ENCODE assay signal across 1 cellular context in the genomic region with DNA sequence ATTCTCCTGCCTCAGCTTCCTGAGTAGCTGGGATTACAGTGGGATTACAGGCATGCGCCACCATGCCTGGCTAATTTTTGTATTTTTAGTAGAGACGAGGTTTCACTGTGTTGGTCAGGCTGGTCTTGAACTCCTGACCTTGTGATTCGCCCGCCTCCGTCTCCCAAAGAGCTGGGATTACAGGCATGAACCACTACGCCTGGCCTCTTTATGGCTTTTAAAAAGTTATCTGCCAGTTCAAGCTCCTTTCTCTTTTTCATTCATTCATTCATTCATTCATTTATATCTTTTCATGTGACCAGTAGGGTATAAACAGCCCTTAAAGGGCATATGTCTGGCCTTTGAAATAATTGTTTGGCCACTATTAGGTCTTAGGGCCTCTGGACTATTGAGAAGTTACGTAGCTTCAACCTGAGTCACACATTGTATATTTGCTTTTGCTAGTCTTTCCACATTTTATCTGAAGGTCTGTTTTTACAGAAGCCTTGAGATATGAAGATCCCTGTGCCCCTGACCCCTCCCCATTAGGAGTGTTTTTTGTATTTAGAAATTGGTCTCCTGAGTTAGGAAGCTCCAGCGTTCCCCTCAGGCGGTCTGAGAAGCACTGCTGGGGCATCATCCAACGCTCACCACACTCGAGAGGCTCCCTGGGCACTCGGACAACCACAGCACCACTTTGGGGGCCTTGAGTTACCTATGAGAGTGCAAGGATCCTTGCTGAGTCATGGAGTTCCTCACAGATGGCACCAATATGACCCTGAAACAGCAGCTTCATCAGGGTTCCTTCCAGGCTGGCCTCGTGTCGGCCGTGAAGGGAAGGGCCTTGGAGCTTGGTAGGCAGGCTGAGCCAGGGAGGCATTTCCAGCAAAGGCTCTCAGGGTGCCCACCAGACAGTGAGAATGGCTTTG.
TF ChIP-seq lines count a peak whose summit lies in the region.

No MANE protein-coding gene starts in this region.

TF ChIP-seq in HepG2, 621 proteins besides CTCF, POLR2A, EP300 and RAD21 (continued from another document and continues in another):
- TF ChIP-seq, protein P1, sequence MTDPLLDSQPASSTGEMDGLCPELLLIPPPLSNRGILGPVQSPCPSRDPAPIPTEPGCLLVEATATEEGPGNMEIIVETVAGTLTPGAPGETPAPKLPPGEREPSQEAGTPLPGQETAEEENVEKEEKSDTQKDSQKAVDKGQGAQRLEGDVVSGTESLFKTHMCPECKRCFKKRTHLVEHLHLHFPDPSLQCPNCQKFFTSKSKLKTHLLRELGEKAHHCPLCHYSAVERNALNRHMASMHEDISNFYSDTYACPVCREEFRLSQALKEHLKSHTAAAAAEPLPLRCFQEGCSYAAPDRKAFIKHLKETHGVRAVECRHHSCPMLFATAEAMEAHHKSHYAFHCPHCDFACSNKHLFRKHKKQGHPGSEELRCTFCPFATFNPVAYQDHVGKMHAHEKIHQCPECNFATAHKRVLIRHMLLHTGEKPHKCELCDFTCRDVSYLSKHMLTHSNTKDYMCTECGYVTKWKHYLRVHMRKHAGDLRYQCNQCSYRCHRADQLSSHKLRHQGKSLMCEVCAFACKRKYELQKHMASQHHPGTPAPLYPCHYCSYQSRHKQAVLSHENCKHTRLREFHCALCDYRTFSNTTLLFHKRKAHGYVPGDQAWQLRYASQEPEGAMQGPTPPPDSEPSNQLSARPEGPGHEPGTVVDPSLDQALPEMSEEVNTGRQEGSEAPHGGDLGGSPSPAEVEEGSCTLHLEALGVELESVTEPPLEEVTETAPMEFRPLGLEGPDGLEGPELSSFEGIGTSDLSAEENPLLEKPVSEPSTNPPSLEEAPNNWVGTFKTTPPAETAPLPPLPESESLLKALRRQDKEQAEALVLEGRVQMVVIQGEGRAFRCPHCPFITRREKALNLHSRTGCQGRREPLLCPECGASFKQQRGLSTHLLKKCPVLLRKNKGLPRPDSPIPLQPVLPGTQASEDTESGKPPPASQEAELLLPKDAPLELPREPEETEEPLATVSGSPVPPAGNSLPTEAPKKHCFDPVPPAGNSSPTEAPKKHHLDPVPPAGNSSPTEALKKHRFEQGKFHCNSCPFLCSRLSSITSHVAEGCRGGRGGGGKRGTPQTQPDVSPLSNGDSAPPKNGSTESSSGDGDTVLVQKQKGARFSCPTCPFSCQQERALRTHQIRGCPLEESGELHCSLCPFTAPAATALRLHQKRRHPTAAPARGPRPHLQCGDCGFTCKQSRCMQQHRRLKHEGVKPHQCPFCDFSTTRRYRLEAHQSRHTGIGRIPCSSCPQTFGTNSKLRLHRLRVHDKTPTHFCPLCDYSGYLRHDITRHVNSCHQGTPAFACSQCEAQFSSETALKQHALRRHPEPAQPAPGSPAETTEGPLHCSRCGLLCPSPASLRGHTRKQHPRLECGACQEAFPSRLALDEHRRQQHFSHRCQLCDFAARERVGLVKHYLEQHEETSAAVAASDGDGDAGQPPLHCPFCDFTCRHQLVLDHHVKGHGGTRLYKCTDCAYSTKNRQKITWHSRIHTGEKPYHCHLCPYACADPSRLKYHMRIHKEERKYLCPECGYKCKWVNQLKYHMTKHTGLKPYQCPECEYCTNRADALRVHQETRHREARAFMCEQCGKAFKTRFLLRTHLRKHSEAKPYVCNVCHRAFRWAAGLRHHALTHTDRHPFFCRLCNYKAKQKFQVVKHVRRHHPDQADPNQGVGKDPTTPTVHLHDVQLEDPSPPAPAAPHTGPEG (CRISPR knock-in tag; IDR thresholded peaks at IDR 0.05) = no peak
- TF ChIP-seq ZNF564 (CRISPR knock-in tag; IDR thresholded peaks at IDR 0.05) (no peak), ZNF776 (CRISPR knock-in tag; IDR thresholded peaks at IDR 0.05) (no peak), KLF6 (CRISPR knock-in tag; IDR thresholded peaks at IDR 0.05) (no peak; the same call in 1 of the 2 replicates), SRSF9 (IDR thresholded peaks at IDR 0.05; ENCODE audit: borderline replicate concordance, insufficient read depth, low read depth, low read length, poor library complexity, severe bottlenecking) (no peak), GATA4 (IDR thresholded peaks at IDR 0.05; ENCODE audit: borderline replicate concordance, low read depth) (no peak), U2AF2 (IDR thresholded peaks at IDR 0.05; ENCODE audit: low read depth, low read length) (no peak), AGO2 (optimal IDR thresholded peaks at IDR 0.05; ENCODE audit: low read depth, low read length) (no peak), SSRP1 (CRISPR knock-in tag; IDR thresholded peaks at IDR 0.05) (no peak), NCOA1 (CRISPR knock-in tag; IDR thresholded peaks at IDR 0.05) (peak; percentile 56; the same call in 1 of the 2 replicates), MXD4 (CRISPR knock-in tag; IDR thresholded peaks at IDR 0.05) (0 out of 2 replicates have a peak, but pooled peaks have one; percentile 24), FLYWCH1 (CRISPR knock-in tag; IDR thresholded peaks at IDR 0.05) (no peak), NBN (conservative IDR thresholded peaks at IDR 0.05) (no peak), FOXA3 (CRISPR knock-in tag; IDR thresholded peaks at IDR 0.05) (peak; percentile 85), FOXC1 (CRISPR knock-in tag; IDR thresholded peaks at IDR 0.05; ENCODE audit: borderline replicate concordance) (no peak)
- TF ChIP-seq, protein P2, sequence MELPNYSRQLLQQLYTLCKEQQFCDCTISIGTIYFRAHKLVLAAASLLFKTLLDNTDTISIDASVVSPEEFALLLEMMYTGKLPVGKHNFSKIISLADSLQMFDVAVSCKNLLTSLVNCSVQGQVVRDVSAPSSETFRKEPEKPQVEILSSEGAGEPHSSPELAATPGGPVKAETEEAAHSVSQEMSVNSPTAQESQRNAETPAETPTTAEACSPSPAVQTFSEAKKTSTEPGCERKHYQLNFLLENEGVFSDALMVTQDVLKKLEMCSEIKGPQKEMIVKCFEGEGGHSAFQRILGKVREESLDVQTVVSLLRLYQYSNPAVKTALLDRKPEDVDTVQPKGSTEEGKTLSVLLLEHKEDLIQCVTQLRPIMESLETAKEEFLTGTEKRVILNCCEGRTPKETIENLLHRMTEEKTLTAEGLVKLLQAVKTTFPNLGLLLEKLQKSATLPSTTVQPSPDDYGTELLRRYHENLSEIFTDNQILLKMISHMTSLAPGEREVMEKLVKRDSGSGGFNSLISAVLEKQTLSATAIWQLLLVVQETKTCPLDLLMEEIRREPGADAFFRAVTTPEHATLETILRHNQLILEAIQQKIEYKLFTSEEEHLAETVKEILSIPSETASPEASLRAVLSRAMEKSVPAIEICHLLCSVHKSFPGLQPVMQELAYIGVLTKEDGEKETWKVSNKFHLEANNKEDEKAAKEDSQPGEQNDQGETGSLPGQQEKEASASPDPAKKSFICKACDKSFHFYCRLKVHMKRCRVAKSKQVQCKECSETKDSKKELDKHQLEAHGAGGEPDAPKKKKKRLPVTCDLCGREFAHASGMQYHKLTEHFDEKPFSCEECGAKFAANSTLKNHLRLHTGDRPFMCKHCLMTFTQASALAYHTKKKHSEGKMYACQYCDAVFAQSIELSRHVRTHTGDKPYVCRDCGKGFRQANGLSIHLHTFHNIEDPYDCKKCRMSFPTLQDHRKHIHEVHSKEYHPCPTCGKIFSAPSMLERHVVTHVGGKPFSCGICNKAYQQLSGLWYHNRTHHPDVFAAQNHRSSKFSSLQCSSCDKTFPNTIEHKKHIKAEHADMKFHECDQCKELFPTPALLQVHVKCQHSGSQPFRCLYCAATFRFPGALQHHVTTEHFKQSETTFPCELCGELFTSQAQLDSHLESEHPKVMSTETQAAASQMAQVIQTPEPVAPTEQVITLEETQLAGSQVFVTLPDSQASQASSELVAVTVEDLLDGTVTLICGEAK (IDR thresholded peaks at IDR 0.05) = no peak
- TF ChIP-seq, protein P2 (CRISPR knock-in tag; IDR thresholded peaks at IDR 0.05) = no peak; the same call in 1 of the 2 replicates
- TF ChIP-seq, protein P3, sequence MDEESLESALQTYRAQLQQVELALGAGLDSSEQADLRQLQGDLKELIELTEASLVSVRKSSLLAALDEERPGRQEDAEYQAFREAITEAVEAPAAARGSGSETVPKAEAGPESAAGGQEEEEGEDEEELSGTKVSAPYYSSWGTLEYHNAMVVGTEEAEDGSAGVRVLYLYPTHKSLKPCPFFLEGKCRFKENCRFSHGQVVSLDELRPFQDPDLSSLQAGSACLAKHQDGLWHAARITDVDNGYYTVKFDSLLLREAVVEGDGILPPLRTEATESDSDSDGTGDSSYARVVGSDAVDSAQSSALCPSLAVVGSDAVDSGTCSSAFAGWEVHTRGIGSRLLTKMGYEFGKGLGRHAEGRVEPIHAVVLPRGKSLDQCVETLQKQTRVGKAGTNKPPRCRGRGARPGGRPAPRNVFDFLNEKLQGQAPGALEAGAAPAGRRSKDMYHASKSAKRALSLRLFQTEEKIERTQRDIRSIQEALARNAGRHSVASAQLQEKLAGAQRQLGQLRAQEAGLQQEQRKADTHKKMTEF (CRISPR knock-in tag; IDR thresholded peaks at IDR 0.05) = peak; percentile 76
- TF ChIP-seq, protein P4, sequence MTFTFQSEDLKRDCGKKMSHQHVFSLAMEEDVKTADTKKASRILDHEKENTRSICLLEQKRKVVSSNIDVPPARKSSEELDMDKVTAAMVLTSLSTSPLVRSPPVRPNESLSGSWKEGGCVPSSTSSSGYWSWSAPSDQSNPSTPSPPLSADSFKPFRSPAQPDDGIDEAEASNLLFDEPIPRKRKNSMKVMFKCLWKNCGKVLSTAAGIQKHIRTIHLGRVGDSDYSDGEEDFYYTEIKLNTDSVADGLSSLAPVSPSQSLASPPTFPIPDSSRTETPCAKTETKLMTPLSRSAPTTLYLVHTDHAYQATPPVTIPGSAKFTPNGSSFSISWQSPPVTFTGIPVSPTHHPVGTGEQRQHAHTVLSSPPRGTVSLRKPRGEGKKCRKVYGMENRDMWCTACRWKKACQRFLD (CRISPR knock-in tag; IDR thresholded peaks at IDR 0.05; ENCODE audit: borderline replicate concordance) = no peak
- TF ChIP-seq, protein P5, sequence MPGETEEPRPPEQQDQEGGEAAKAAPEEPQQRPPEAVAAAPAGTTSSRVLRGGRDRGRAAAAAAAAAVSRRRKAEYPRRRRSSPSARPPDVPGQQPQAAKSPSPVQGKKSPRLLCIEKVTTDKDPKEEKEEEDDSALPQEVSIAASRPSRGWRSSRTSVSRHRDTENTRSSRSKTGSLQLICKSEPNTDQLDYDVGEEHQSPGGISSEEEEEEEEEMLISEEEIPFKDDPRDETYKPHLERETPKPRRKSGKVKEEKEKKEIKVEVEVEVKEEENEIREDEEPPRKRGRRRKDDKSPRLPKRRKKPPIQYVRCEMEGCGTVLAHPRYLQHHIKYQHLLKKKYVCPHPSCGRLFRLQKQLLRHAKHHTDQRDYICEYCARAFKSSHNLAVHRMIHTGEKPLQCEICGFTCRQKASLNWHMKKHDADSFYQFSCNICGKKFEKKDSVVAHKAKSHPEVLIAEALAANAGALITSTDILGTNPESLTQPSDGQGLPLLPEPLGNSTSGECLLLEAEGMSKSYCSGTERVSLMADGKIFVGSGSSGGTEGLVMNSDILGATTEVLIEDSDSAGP (CRISPR knock-in tag; IDR thresholded peaks at IDR 0.05; ENCODE audit: borderline replicate concordance) = no peak; the same call in 1 of the 2 replicates
- TF ChIP-seq, protein P6, sequence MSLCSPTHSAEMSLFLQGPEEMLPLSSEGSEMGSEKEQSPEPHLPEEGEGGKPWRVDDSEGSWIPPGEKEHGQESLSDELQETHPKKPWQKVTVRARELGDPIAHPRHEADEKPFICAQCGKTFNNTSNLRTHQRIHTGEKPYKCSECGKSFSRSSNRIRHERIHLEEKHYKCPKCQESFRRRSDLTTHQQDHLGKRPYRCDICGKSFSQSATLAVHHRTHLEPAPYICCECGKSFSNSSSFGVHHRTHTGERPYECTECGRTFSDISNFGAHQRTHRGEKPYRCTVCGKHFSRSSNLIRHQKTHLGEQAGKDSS (CRISPR knock-in tag; IDR thresholded peaks at IDR 0.05; ENCODE audit: borderline replicate concordance, low read depth) = no peak
- TF ChIP-seq, protein P7, sequence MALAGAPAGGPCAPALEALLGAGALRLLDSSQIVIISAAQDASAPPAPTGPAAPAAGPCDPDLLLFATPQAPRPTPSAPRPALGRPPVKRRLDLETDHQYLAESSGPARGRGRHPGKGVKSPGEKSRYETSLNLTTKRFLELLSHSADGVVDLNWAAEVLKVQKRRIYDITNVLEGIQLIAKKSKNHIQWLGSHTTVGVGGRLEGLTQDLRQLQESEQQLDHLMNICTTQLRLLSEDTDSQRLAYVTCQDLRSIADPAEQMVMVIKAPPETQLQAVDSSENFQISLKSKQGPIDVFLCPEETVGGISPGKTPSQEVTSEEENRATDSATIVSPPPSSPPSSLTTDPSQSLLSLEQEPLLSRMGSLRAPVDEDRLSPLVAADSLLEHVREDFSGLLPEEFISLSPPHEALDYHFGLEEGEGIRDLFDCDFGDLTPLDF (CRISPR knock-in tag; IDR thresholded peaks at IDR 0.05) = no peak
- TF ChIP-seq, protein P8, sequence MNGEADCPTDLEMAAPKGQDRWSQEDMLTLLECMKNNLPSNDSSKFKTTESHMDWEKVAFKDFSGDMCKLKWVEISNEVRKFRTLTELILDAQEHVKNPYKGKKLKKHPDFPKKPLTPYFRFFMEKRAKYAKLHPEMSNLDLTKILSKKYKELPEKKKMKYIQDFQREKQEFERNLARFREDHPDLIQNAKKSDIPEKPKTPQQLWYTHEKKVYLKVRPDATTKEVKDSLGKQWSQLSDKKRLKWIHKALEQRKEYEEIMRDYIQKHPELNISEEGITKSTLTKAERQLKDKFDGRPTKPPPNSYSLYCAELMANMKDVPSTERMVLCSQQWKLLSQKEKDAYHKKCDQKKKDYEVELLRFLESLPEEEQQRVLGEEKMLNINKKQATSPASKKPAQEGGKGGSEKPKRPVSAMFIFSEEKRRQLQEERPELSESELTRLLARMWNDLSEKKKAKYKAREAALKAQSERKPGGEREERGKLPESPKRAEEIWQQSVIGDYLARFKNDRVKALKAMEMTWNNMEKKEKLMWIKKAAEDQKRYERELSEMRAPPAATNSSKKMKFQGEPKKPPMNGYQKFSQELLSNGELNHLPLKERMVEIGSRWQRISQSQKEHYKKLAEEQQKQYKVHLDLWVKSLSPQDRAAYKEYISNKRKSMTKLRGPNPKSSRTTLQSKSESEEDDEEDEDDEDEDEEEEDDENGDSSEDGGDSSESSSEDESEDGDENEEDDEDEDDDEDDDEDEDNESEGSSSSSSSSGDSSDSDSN (CRISPR knock-in tag; IDR thresholded peaks at IDR 0.05) = 0 out of 2 replicates have a peak, but pooled peaks have one; percentile 21
